In genomic region chr14:64773577-64773976, GRCh38 we compare ENCODE assay signal across 22 cellular contexts.
DNase-seq lines count a peak whose midpoint lies in the region; ATAC-seq and TF ChIP-seq lines count a peak whose summit lies in the region.
"Had no signal": no experiment of that assay in that cellular context is flagged by ENCODE, and none has a peak within 500 bp of the region (broad histone marks: within the 10 kb centered on the region; RNA-seq: fewer than 3 reads in every experiment).

No MANE protein-coding gene starts in this region.

- POLR2A ChIA-PET in HEK293 (lab: Yijun Ruan, JAX) = no interaction called here

- peaks cover 25% of the 10 kb centered on the region for H3K4me1 Mint-ChIP-seq in T-helper 17 cell

- no peak overlapping the region for H3K9ac ChIP-seq in neuronal stem cell (ENCODE audit: low read depth, low read length, poor library complexity)
- H3K9ac ChIP-seq: BLaER1 had no signal

- H3K14ac ChIP-seq in neuronal stem cell (ENCODE audit: low read length) = no peak overlapping the region

- CTCF ChIA-PET in HEK293 (lab: Yijun Ruan, JAX) = interaction anchor here (1.2 to 3.1 kb wide), 3 partner anchors 50 to 118 kb away, joined by 4 to 16 read pairs (median 6); no protein-coding TSS in a partner anchor

- no peak overlapping the region for H3K4me2 ChIP-seq in neuronal stem cell (ENCODE audit: insufficient read depth, low read length, poor library complexity, severe bottlenecking)
- H3K4me2 ChIP-seq: A549, BLaER1 had no signal

- H2BK15ac ChIP-seq in neuronal stem cell (ENCODE audit: low read length) = no peak overlapping the region

- peaks cover 7% of the 10 kb centered on the region for H3K27me3 Mint-ChIP-seq in T-helper 17 cell
- H3K27me3 Mint-ChIP-seq: CD4-positive, CD25-positive, alpha-beta regulatory T cell had no signal

- no peaks in the 10 kb centered on the region for H3K79me1 ChIP-seq in neuronal stem cell (ENCODE audit: low read depth, low read length)

- DNase-seq in DMS53 (lab: John Stamatoyannopoulos, UW) = peak; percentile 14
- DNase-seq in DMS53 treated with DMSO at 0.1 percent for 48 hours (lab: John Stamatoyannopoulos, UW; ENCODE audit: unreplicated experiment) = no peak
- DNase-seq in RWPE2 (ENCODE audit: low spot score) = peak; percentile 53
- DNase-seq in neuronal stem cell (ENCODE audit: low spot score) = no peak
- DNase-seq in T-helper 17 cell = no peak
- DNase-seq: 8988T; ACHN; Caco-2; CD4-positive, CD25-positive, alpha-beta regulatory T cell; CD8-positive, alpha-beta T cell; DMS79; EL; GDM1; GOT3; H7; HCEC 1CT had no signal

- H3K36me3 ChIP-seq in HEK293 (ENCODE audit: control insufficient read depth in 2 of 2, insufficient read depth in 1 of 2, low read length in 2 of 2) (peaks cover 0 to 39% of the 10 kb centered on the region in 2 experiments; a peak in 1 of 3 replicates), RWPE2 (ENCODE audit: low read depth) (no peaks in the 10 kb centered on the region), neuronal stem cell (replicated peaks in 1 of 2; ENCODE audit: control insufficient read depth in 2 of 2, insufficient read depth in 2 of 2, low read length in 2 of 2) (no peaks in the 10 kb centered on the region)
- H3K36me3 ChIP-seq: BLaER1 had no signal

- H3K18ac ChIP-seq in neuronal stem cell (ENCODE audit: low read length) = no peak overlapping the region

- H3K4me3 ChIP-seq in HEK293 (ENCODE audit: low read depth, low read length) (no peak overlapping the region), RWPE2 (ENCODE audit: severe bottlenecking) (no peak overlapping the region), neuronal stem cell (ENCODE audit: low read length in 2 of 2) (no peak overlapping the region)
- H3K4me3 ChIP-seq: A549, BLaER1, GM12878 had no signal

- H3K27me3 ChIP-seq in RWPE2 (ENCODE audit: insufficient read depth, poor library complexity, severe bottlenecking) = no peaks in the 10 kb centered on the region
- H3K27me3 ChIP-seq in neuronal stem cell (ENCODE audit: control insufficient read depth in 3 of 3, insufficient read depth in 3 of 3, low read depth in 1 of 3, low read length in 3 of 3) = peaks cover 0 to 24% (median 0%) of the 10 kb centered on the region in 3 experiments
- H3K27me3 ChIP-seq: BLaER1 had no signal

- H3K23ac ChIP-seq in neuronal stem cell (ENCODE audit: low read depth, low read length, poor library complexity) = no peak overlapping the region

- TF ChIP-seq CTCF in HEK293 (tag by site-specific recombination; IDR thresholded peaks at IDR 0.05) (no peak), RWPE2 (IDR thresholded peaks at IDR 0.05; ENCODE audit: poor library complexity, severe bottlenecking) (no peak)

- no peak overlapping the region for H2BK5ac ChIP-seq in neuronal stem cell (ENCODE audit: low read length)

- no peak overlapping the region for H2AFZ ChIP-seq in neuronal stem cell (ENCODE audit: low read length)

- no peak overlapping the region for H3K4ac ChIP-seq in neuronal stem cell (ENCODE audit: low read length)

- no peak overlapping the region for H2BK12ac ChIP-seq in neuronal stem cell (ENCODE audit: low read length)

- H3K4me1 ChIP-seq in HEK293 (ENCODE audit: control insufficient read depth, insufficient read depth, low read length) = no peaks in the 10 kb centered on the region
- H3K4me1 ChIP-seq in RWPE2 (ENCODE audit: insufficient read depth, poor library complexity, severe bottlenecking) = no peaks in the 10 kb centered on the region
- H3K4me1 ChIP-seq in neuronal stem cell (ENCODE audit: control insufficient read depth in 2 of 2, insufficient read depth in 1 of 2, low read depth in 1 of 2, low read length in 2 of 2) = peaks cover 0 to 2% of the 10 kb centered on the region in 2 donors
- H3K4me1 ChIP-seq: A549, Caco-2 had no signal

- ATAC-seq in RWPE2 (ENCODE audit: low read depth) = no peak
- ATAC-seq in GM21528 (IDR thresholded peaks at IDR 0.05; ENCODE audit: low FRiP score, unreplicated experiment) = no peak
- no peak for ATAC-seq in T-helper 17 cell
- ATAC-seq: A549; CD8-positive, alpha-beta T cell; GM12878 had no signal

- no CpG with 5 or more reads among the region's 3 CpGs for WGBS in neuronal stem cell (ENCODE audit: extremely low coverage in 2 of 2, insufficient read length in 2 of 2, insufficient replicate concordance in 1 of 2), 2 donors

- no peaks in the 10 kb centered on the region for H3K36me3 Mint-ChIP-seq in T-helper 17 cell (ENCODE audit: low read depth)
- H3K36me3 Mint-ChIP-seq: CD4-positive, CD25-positive, alpha-beta regulatory T cell; CD8-positive, alpha-beta T cell had no signal

- H3K27ac ChIP-seq in HEK293 (ENCODE audit: extremely low read depth, low read depth, low read length) (no peak overlapping the region), RWPE2 (ENCODE audit: poor library complexity, severe bottlenecking) (no peak overlapping the region), neuronal stem cell (replicated peaks; ENCODE audit: low read length) (no peak overlapping the region)
- H3K27ac ChIP-seq: A549, BLaER1, C4-2B had no signal

- no peak overlapping the region for H4K91ac ChIP-seq in neuronal stem cell (ENCODE audit: low read depth, low read length, poor library complexity)

- no peak overlapping the region for H2BK120ac ChIP-seq in neuronal stem cell (ENCODE audit: low read depth, low read length)

- no peak overlapping the region for H3K4me3 Mint-ChIP-seq in T-helper 17 cell
- H3K4me3 Mint-ChIP-seq: CD4-positive, CD25-positive, alpha-beta regulatory T cell; CD8-positive, alpha-beta T cell had no signal

- no peak overlapping the region for H4K8ac ChIP-seq in neuronal stem cell (ENCODE audit: low read depth, low read length)

- peak overlapping the region; percentile 6 for H2AK5ac ChIP-seq in neuronal stem cell (ENCODE audit: low read depth, low read length)

- H3K9me3 ChIP-seq in HEK293 (ENCODE audit: control insufficient read depth, insufficient read depth, low read depth, low read length) (no peaks in the 10 kb centered on the region), RWPE2 (ENCODE audit: severe bottlenecking) (no peaks in the 10 kb centered on the region), neuronal stem cell (replicated peaks in 1 of 2; ENCODE audit: control insufficient read depth in 2 of 2, insufficient read depth in 1 of 2, low read depth in 1 of 2, low read length in 2 of 2) (peaks cover 8 to 25% of the 10 kb centered on the region in 2 donors), T-helper 17 cell (ENCODE audit: control insufficient read depth, low read length, poor library complexity, severe bottlenecking) (no peaks in the 10 kb centered on the region)
- H3K9me3 ChIP-seq: A549 had no signal

- H3K27ac Mint-ChIP-seq in T-helper 17 cell = no peak overlapping the region
- H3K27ac Mint-ChIP-seq: CD4-positive, CD25-positive, alpha-beta regulatory T cell; CD8-positive, alpha-beta T cell had no signal

TF ChIP-seq in HEK293, 187 proteins besides CTCF, POLR2A, EP300 and RAD21:
- TF ChIP-seq HIC1 (tag by site-specific recombination; IDR thresholded peaks at IDR 0.05) (no peak), ZNF433 (tag by site-specific recombination; IDR thresholded peaks at IDR 0.05; ENCODE audit: low read depth) (no peak), ZNF248 (tag by site-specific recombination; IDR thresholded peaks at IDR 0.05) (no peak), TRIM28 (IDR thresholded peaks at IDR 0.05; ENCODE audit: borderline replicate concordance, low read length) (peak; percentile 73; the same call in 1 of the 2 replicates)

Comparison
In these comparisons a context has a peak if more than half of its experiments do, and no peak if none do; other contexts are left out.
1. DNase-seq: peak in DMS53 (single experiment) and RWPE2 (single experiment); none in DMS53 treated with DMSO at 0.1 percent for 48 hours (single experiment), neuronal stem cell (single experiment) and T-helper 17 cell (0 of 3).